ENCODE assay signal across 8 cellular contexts in the genomic region with DNA sequence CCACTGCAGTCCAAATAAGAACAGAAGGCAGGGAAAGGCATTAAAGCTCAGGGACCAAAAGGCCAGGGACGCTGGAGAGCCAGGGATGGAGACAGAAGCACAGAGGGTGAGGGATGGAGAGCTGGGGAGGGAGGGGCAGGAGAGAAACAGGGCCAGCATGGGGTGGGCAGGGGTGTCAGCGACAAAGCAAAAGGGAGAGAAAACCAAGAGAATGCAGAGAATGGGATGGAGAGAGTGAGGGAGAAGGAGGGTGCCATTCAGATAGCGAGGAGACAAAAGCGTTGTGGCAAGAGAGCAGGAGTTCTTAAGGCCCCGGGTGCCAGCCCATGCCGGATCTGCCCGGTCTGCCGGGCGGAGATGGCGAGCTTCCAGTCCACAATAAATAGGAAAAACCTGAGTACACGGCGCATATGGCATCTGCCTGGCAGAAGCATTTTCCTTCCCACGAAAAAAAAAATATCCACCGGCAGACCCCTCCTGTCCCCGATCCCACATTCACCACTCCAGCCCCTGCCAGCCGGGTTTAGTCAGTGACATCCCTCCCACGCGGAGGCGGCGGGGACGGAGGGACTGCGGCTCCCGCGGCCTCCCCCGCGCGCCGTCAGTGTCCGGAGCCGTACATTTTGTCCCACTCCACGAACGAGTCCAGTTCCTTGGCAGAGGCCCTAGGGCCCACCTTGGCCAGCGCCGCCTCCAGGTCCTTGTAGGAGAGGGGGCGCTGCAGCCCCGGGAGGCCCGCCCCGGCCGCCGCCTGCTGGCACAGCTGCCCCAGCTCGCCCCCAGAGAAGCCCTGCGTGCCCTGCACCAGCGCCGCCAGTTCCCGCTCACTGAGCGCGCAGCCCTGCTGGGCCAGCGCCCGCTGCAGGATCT. TPM values are rescaled to one million over a fixed set of nuclear protein-coding genes. Genes with fewer than 3 reads are reported as not detected.
DNase-seq lines count a peak whose midpoint lies in the region; ATAC-seq and TF ChIP-seq lines count a peak whose summit lies in the region.

No MANE protein-coding gene starts in this region.

- peak overlapping the region; percentile 61 to 84 (median 76) for H3K4me3 Mint-ChIP-seq in naive B cell

- ATAC-seq in activated CD4-positive, CD25-positive, alpha-beta regulatory T cell treated with anti-CD3 and anti-CD28 coated beads, Interleukin-2, amount 50 U/mL, for 24 hours: peak; percentile 49 to 54
- peak; percentile 54 to 58 for ATAC-seq in naive B cell (ENCODE audit: low read depth in 2 of 2)
- no peak for ATAC-seq in HG02759 (IDR thresholded peaks at IDR 0.05; ENCODE audit: unreplicated experiment)

- H3K4me3 ChIP-seq in dorsolateral prefrontal cortex: peak overlapping the region; percentile 49 to 78 (median 67)
- no peak overlapping the region for H3K4me3 ChIP-seq in WERI-Rb-1 (ENCODE audit: low read depth, low read length)

- H3K36me3 Mint-ChIP-seq in naive B cell: no peaks in the 10 kb centered on the region

- intact Hi-C loops in dorsolateral prefrontal cortex (cut with DNase I): loop anchor here (5.0 to 10.0 kb wide), 6 partner anchors 68 to 398 kb away; a partner anchor contains a TSS

- no peaks in the 10 kb centered on the region for H3K9me3 Mint-ChIP-seq in naive B cell

- peak in 16 of 56 donors; percentile 11 to 66 (median 48) for TF ChIP-seq CTCF in dorsolateral prefrontal cortex (IDR thresholded peaks at IDR 0.05 in 54 of 56, conservative IDR thresholded peaks at IDR 0.05 in 2 of 56; ENCODE audit: low read depth in 1 of 56, partially characterized antibody in 56 of 56)
- TF ChIP-seq CTCF in WERI-Rb-1 (IDR thresholded peaks at IDR 0.05; ENCODE audit: low read depth, low read length): no peak

- no peaks in the 10 kb centered on the region for H3K36me3 ChIP-seq in WERI-Rb-1

- H3K27me3 ChIP-seq in dorsolateral prefrontal cortex (no peaks in the 10 kb centered on the region), WERI-Rb-1 (ENCODE audit: insufficient read depth, low read depth, severe bottlenecking) (no peaks in the 10 kb centered on the region)

- DNase-seq in activated CD4-positive, CD25-positive, alpha-beta regulatory T cell treated with anti-CD3 and anti-CD28 coated beads, Interleukin-2, amount 50 U/mL, for 72 hours: no peak
- DNase-seq in NCI-H748 treated with DMSO at 0.1 percent for 48 hours (lab: John Stamatoyannopoulos, UW): peak; percentile 62
- peak in 9 of 10 donors; percentile 38 to 82 (median 60) for DNase-seq in dorsolateral prefrontal cortex
- no peak for DNase-seq in naive B cell
- no peak for DNase-seq in NCI-H1048 (lab: John Stamatoyannopoulos, UW)
- no peak for DNase-seq in WERI-Rb-1

- no peak overlapping the region for H3K27ac Mint-ChIP-seq in naive B cell

- peaks cover 22 to 43% (median 34%) of the 10 kb centered on the region in 3 donors for H3K27me3 Mint-ChIP-seq in naive B cell

- no peaks in the 10 kb centered on the region for H3K9me3 ChIP-seq in WERI-Rb-1 (ENCODE audit: severe bottlenecking)

- H3K27ac ChIP-seq in dorsolateral prefrontal cortex (peak overlapping the region in 58 of 59 donors; percentile 58 to 96 (median 86)), WERI-Rb-1 (no peak overlapping the region)

- H3K4me1 Mint-ChIP-seq in naive B cell: peaks cover 10 to 32% (median 13%) of the 10 kb centered on the region in 3 donors

RNA-seq across cellular contexts. Expression of a gene that starts 28.4 kb away (rescaled TPM):
- total RNA-seq in dorsolateral prefrontal cortex: 1 to 10 TPM in 119 of 120 experiments, under 1 TPM in 1; 0.93 to 4.3 (median 2.1) TPM
- polyA plus RNA-seq in naive B cell (ENCODE audit: low read depth in 6 of 6): under 1 TPM in 2 of 6 donors, not detected in 4; 0.06 to 0.11 TPM

Comparison
In these comparisons a context has a peak if more than half of its experiments do, and no peak if none do; other contexts are left out.
1. DNase-seq: peak in NCI-H748 treated with DMSO at 0.1 percent for 48 hours (single experiment) and dorsolateral prefrontal cortex (9 of 10); none in activated CD4-positive, CD25-positive, alpha-beta regulatory T cell treated with anti-CD3 and anti-CD28 coated beads, Interleukin-2, amount 50 U/mL, for 72 hours (single experiment), naive B cell (single experiment), NCI-H1048 (single experiment) and WERI-Rb-1 (single experiment).